9 cellular contexts compared by ENCODE assay signal in the genomic region with DNA sequence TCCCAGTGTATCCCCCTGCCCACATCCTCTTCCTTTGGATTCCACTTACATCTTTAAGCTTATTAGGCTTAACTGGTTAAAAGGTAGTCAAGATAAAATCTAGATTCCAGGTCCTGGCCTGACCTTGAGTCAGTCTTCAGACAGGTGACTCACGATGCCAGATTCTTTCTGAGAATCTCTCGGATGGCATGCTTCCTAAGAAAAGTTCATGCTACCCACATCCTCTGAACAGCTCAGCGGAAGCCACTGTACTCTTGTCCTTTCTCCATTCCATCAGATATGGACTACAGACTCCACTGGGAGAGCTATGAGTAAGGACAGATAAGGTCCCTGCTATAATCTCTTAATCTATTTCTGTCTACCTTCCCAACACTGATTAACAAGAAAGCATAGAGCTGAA. TPM values are rescaled to one million over a fixed set of nuclear protein-coding genes. Genes with fewer than 3 reads are reported as not detected.
DNase-seq lines count a peak whose midpoint lies in the region; ATAC-seq and TF ChIP-seq lines count a peak whose summit lies in the region.
"Had no signal": no experiment of that assay in that cellular context is flagged by ENCODE, and none has a peak within 500 bp of the region (broad histone marks: within the 10 kb centered on the region; RNA-seq: fewer than 3 reads in every experiment).

No MANE protein-coding gene starts in this region.

- peak overlapping the region; percentile 27 for H3K4me2 ChIP-seq in smooth muscle cell

- H3K9me3 Mint-ChIP-seq in activated naive CD4-positive, alpha-beta T cell treated with anti-CD3 and anti-CD28 coated beads, Interleukin-2, amount 10 ng/mL, durations not matched to agents 7 days and 5 days = no peaks in the 10 kb centered on the region
- H3K9me3 Mint-ChIP-seq: dendritic cell treated with granulocyte-macrophage colony-stimulating factor and Interleukin-4, amounts not matched to agents 40 ng/mL and 50 ng/mL, for 4 days had no signal

- no peaks in the 10 kb centered on the region for H3K36me3 Mint-ChIP-seq in activated naive CD4-positive, alpha-beta T cell treated with anti-CD3 and anti-CD28 coated beads, Interleukin-2, amount 10 ng/mL, durations not matched to agents 7 days and 5 days

- DNase-seq in heart right ventricle = no peak
- no peak for DNase-seq in left ventricle myocardium superior
- peak; percentile 72 to 87 for DNase-seq in SW 1271 (lab: John Stamatoyannopoulos, UW)
- DNase-seq in fibroblast of pulmonary artery (ENCODE audit: low read depth) = peak; percentile 80
- DNase-seq in smooth muscle cell (lab: John Stamatoyannopoulos, UW; ENCODE audit: unreplicated experiment) = no peak
- no peak for DNase-seq in Kasumi-1 (lab: John Stamatoyannopoulos, UW)
- no peak for DNase-seq in activated naive CD4-positive, alpha-beta T cell treated with anti-CD3 and anti-CD28 coated beads, Interleukin-2, amount 10 ng/mL, durations not matched to agents 7 days and 5 days
- DNase-seq in dorsolateral prefrontal cortex = no peak

- intact Hi-C loops in heart right ventricle (cut with DNase I) (no loop called here), left ventricle myocardium superior (cut with micrococcal nuclease) (no loop called here), dorsolateral prefrontal cortex (cut with DNase I) (no loop called here)

- no peaks in the 10 kb centered on the region for H4K20me1 ChIP-seq in smooth muscle cell (ENCODE audit: low read depth)

- H3F3A ChIP-seq in smooth muscle cell (ENCODE audit: low read depth) = peaks cover 30% of the 10 kb centered on the region

- H3K27me3 Mint-ChIP-seq in activated naive CD4-positive, alpha-beta T cell treated with anti-CD3 and anti-CD28 coated beads, Interleukin-2, amount 10 ng/mL, durations not matched to agents 7 days and 5 days = no peaks in the 10 kb centered on the region
- H3K27me3 Mint-ChIP-seq: dendritic cell treated with granulocyte-macrophage colony-stimulating factor and Interleukin-4, amounts not matched to agents 40 ng/mL and 50 ng/mL, for 4 days had no signal

- no peak for TF ChIP-seq CTCF in heart right ventricle (IDR thresholded peaks at IDR 0.05)
- no peak for TF ChIP-seq CTCF in fibroblast of pulmonary artery (IDR thresholded peaks at IDR 0.05; ENCODE audit: low read length, missing control alignments)
- no peak for TF ChIP-seq CTCF in smooth muscle cell (IDR thresholded peaks at IDR 0.05; ENCODE audit: borderline replicate concordance, insufficient read depth, poor library complexity, severe bottlenecking)
- TF ChIP-seq CTCF in dorsolateral prefrontal cortex (IDR thresholded peaks at IDR 0.05 in 54 of 56, conservative IDR thresholded peaks at IDR 0.05 in 2 of 56; ENCODE audit: low read depth in 1 of 56, partially characterized antibody in 56 of 56) = no peak

- peaks cover 0 to 41% (median 18%) of the 10 kb centered on the region in 9 donors for H3K4me1 ChIP-seq in heart right ventricle
- H3K4me1 ChIP-seq in smooth muscle cell (ENCODE audit: low read depth) = peaks cover 3% of the 10 kb centered on the region

- no peak overlapping the region for H2AFZ ChIP-seq in smooth muscle cell (ENCODE audit: low read depth)

- H3K36me3 ChIP-seq in heart right ventricle (peaks cover 0 to 49% (median 13%) of the 10 kb centered on the region in 9 donors), smooth muscle cell (ENCODE audit: low read depth) (peaks cover 6% of the 10 kb centered on the region)

- CTCF ChIA-PET in activated naive CD4-positive, alpha-beta T cell treated with anti-CD3 and anti-CD28 coated beads, Interleukin-2, amount 10 ng/mL, durations not matched to agents 7 days and 5 days (lab: Charles Lee) = interaction anchor here (1.2 to 3.6 kb wide), 3 partner anchors 9 to 120 kb away, joined by 3 to 26 read pairs (median 4); a partner anchor contains a TSS

- peaks cover 22% of the 10 kb centered on the region for H3K79me2 ChIP-seq in smooth muscle cell (ENCODE audit: low read depth)

- no peak overlapping the region for H3K27ac Mint-ChIP-seq in activated naive CD4-positive, alpha-beta T cell treated with anti-CD3 and anti-CD28 coated beads, Interleukin-2, amount 10 ng/mL, durations not matched to agents 7 days and 5 days
- H3K27ac Mint-ChIP-seq: dendritic cell treated with granulocyte-macrophage colony-stimulating factor and Interleukin-4, amounts not matched to agents 40 ng/mL and 50 ng/mL, for 4 days had no signal

- H3K9me3 ChIP-seq in heart right ventricle = no peaks in the 10 kb centered on the region
- no peaks in the 10 kb centered on the region for H3K9me3 ChIP-seq in smooth muscle cell (replicated peaks; ENCODE audit: low read depth)

- peak overlapping the region in 6 of 10 donors; percentile 6 to 69 (median 26) for H3K27ac ChIP-seq in heart right ventricle
- H3K27ac ChIP-seq in smooth muscle cell (ENCODE audit: low read depth) = peak overlapping the region; percentile 90
- H3K27ac ChIP-seq in dorsolateral prefrontal cortex = no peak overlapping the region

- ATAC-seq in heart right ventricle (peak in 2 of 8 donors; percentile 21 to 47), left ventricle myocardium superior (no peak)

- H3K27me3 ChIP-seq in heart right ventricle (no peaks in the 10 kb centered on the region), smooth muscle cell (ENCODE audit: low read depth) (no peaks in the 10 kb centered on the region), dorsolateral prefrontal cortex (no peaks in the 10 kb centered on the region)

- no peak overlapping the region for H3K4me3 ChIP-seq in heart right ventricle
- no peak overlapping the region for H3K4me3 ChIP-seq in fibroblast of pulmonary artery (replicated peaks; ENCODE audit: low read depth, low read length)
- no peak overlapping the region for H3K4me3 ChIP-seq in smooth muscle cell
- no peak overlapping the region for H3K4me3 ChIP-seq in dorsolateral prefrontal cortex

- H3K4me3 Mint-ChIP-seq in activated naive CD4-positive, alpha-beta T cell treated with anti-CD3 and anti-CD28 coated beads, Interleukin-2, amount 10 ng/mL, durations not matched to agents 7 days and 5 days = no peak overlapping the region
- H3K4me3 Mint-ChIP-seq: dendritic cell treated with granulocyte-macrophage colony-stimulating factor and Interleukin-4, amounts not matched to agents 40 ng/mL and 50 ng/mL, for 4 days had no signal

- H3K9ac ChIP-seq in smooth muscle cell (ENCODE audit: low read depth) = peak overlapping the region; percentile 58

- H3K4me1 Mint-ChIP-seq in activated naive CD4-positive, alpha-beta T cell treated with anti-CD3 and anti-CD28 coated beads, Interleukin-2, amount 10 ng/mL, durations not matched to agents 7 days and 5 days = peaks cover 7% of the 10 kb centered on the region

- 66 to 72% methylated on average over 3 of the region's 3 CpGs for WGBS in heart right ventricle, 2 donors
- 4% methylated on average over 3 of the region's 3 CpGs for WGBS in smooth muscle cell (ENCODE audit: low lambda C conversion rate)

RNA-seq across cellular contexts. Expression of a gene that starts 43.4 kb away (rescaled TPM):
- total RNA-seq in heart right ventricle (1 to 10 TPM; 5.4 to 8.1 (median 7.1) TPM), left ventricle myocardium superior (5.5 TPM), smooth muscle cell (14.1 and 17.9 TPM in 2 replicates), dorsolateral prefrontal cortex (10 to 100 TPM in 44 of 120 experiments, 1 to 10 TPM in 76; 5.3 to 14.0 (median 9.2) TPM)
- polyA plus RNA-seq in heart right ventricle (1 to 10 TPM; 5.1 to 8.0 TPM), smooth muscle cell (9.4 and 12.7 TPM in 2 replicates)

Comparison
In these comparisons a context has a peak if more than half of its experiments do, and no peak if none do; other contexts are left out.
1. DNase-seq: peak in SW 1271 (2 of 2) and fibroblast of pulmonary artery (single experiment); none in heart right ventricle (0 of 2), left ventricle myocardium superior (single experiment), smooth muscle cell (single experiment), Kasumi-1 (0 of 2), activated naive CD4-positive, alpha-beta T cell treated with anti-CD3 and anti-CD28 coated beads, Interleukin-2, amount 10 ng/mL, durations not matched to agents 7 days and 5 days (single experiment) and dorsolateral prefrontal cortex (0 of 10).
2. H3K27ac ChIP-seq: peak in heart right ventricle (6 of 10) and smooth muscle cell (single experiment); none in dorsolateral prefrontal cortex (0 of 59).